In genomic region chr16:50427107-50427506, GRCh38 we compare ENCODE assay signal across 9 cellular contexts.
"Had no signal": no experiment of that assay in that cellular context is flagged by ENCODE, and none has a peak within 500 bp of the region (broad histone marks: within the 10 kb centered on the region; RNA-seq: fewer than 3 reads in every experiment).

No MANE protein-coding gene starts in this region.

- DNase-seq: H9, HCEC 1CT, HFFc6, KG1 had no signal

- ATAC-seq: GM23338, HepG2 had no signal

- H3K4me3 ChIP-seq: GM23338 had no signal

- H2AFZ ChIP-seq: GM23338 had no signal

- FAIRE-seq: H1, H54, HepG2 had no signal

- H3K4me2 ChIP-seq: GM23338 had no signal

- H3K27ac ChIP-seq: HL-60 had no signal
